1 cellular context compared by ENCODE assay signal in genomic region chr5:1246711-1247431, GRCh38.
TF ChIP-seq lines count a peak whose summit lies in the region.

No MANE protein-coding gene starts in this region.

TF ChIP-seq in K562, 482 proteins besides CTCF, POLR2A, EP300 and RAD21 (continues in another document):
- TF ChIP-seq, protein P1, sequence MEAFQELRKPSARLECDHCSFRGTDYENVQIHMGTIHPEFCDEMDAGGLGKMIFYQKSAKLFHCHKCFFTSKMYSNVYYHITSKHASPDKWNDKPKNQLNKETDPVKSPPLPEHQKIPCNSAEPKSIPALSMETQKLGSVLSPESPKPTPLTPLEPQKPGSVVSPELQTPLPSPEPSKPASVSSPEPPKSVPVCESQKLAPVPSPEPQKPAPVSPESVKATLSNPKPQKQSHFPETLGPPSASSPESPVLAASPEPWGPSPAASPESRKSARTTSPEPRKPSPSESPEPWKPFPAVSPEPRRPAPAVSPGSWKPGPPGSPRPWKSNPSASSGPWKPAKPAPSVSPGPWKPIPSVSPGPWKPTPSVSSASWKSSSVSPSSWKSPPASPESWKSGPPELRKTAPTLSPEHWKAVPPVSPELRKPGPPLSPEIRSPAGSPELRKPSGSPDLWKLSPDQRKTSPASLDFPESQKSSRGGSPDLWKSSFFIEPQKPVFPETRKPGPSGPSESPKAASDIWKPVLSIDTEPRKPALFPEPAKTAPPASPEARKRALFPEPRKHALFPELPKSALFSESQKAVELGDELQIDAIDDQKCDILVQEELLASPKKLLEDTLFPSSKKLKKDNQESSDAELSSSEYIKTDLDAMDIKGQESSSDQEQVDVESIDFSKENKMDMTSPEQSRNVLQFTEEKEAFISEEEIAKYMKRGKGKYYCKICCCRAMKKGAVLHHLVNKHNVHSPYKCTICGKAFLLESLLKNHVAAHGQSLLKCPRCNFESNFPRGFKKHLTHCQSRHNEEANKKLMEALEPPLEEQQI (IDR thresholded peaks at IDR 0.05), result no peak; the same call in 1 of the 2 replicates
- TF ChIP-seq GTF2A2 (tag; IDR thresholded peaks at IDR 0.05) (no peak), RUNX1 (IDR thresholded peaks at IDR 0.05; ENCODE audit: low read depth) (no peak), FIP1L1 (IDR thresholded peaks at IDR 0.05; ENCODE audit: low read depth, low read length, poor library complexity, severe bottlenecking) (peak; percentile 16), NFIC (IDR thresholded peaks at IDR 0.05) (peak; percentile 75), OTX1 (CRISPR knock-in tag; IDR thresholded peaks at IDR 0.05) (no peak), MYNN (IDR thresholded peaks at IDR 0.05) (no peak), MYNN (CRISPR knock-in tag; IDR thresholded peaks at IDR 0.05) (0 out of 2 replicates have a peak, but pooled peaks have one; percentile 23), CXXC5 (CRISPR knock-in tag; IDR thresholded peaks at IDR 0.05) (peak; percentile 33; the same call in 1 of the 2 replicates), NR2C2 (CRISPR knock-in tag; IDR thresholded peaks at IDR 0.05) (no peak), NR2C2 (tag; IDR thresholded peaks at IDR 0.05) (no peak), SMAD2 (IDR thresholded peaks at IDR 0.05; ENCODE audit: low read depth, low read length) (no peak), ZNF263 (CRISPR knock-in tag; IDR thresholded peaks at IDR 0.05; ENCODE audit: borderline replicate concordance) (peak; percentile 59; the same call in 1 of the 2 replicates), GTF2E2 (tag; IDR thresholded peaks at IDR 0.05) (no peak), HNRNPLL (IDR thresholded peaks at IDR 0.05; ENCODE audit: low read depth, low read length, poor library complexity, severe bottlenecking) (no peak), CREB3 (tag; conservative IDR thresholded peaks at IDR 0.05; ENCODE audit: low read depth) (0 out of 2 replicates have a peak, but pooled peaks have one; percentile 30), RBM15 (IDR thresholded peaks at IDR 0.05; ENCODE audit: insufficient read depth, low read length) (no peak), POLR2G (IDR thresholded peaks at IDR 0.05; ENCODE audit: low read depth, low read length) (no peak), ZMIZ1 (IDR thresholded peaks at IDR 0.05; ENCODE audit: low read depth in 2 of 2, low read length in 2 of 2) (no peak), ZNF398 (CRISPR knock-in tag; IDR thresholded peaks at IDR 0.05) (no peak), MAZ (CRISPR knock-in tag; conservative IDR thresholded peaks at IDR 0.05 in 1 of 2, IDR thresholded peaks at IDR 0.05 in 1 of 2) (peak in 1 of 2 experiments; percentile 67; a peak in 2 of 4 replicates), MYBL2 (IDR thresholded peaks at IDR 0.05; ENCODE audit: low read depth) (no peak), MYBL2 (CRISPR knock-in tag; IDR thresholded peaks at IDR 0.05; ENCODE audit: borderline replicate concordance) (no peak)
- TF ChIP-seq, protein P2, sequence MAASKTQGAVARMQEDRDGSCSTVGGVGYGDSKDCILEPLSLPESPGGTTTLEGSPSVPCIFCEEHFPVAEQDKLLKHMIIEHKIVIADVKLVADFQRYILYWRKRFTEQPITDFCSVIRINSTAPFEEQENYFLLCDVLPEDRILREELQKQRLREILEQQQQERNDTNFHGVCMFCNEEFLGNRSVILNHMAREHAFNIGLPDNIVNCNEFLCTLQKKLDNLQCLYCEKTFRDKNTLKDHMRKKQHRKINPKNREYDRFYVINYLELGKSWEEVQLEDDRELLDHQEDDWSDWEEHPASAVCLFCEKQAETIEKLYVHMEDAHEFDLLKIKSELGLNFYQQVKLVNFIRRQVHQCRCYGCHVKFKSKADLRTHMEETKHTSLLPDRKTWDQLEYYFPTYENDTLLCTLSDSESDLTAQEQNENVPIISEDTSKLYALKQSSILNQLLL (CRISPR knock-in tag; IDR thresholded peaks at IDR 0.05; ENCODE audit: borderline replicate concordance), result no peak
- TF ChIP-seq, protein P3, sequence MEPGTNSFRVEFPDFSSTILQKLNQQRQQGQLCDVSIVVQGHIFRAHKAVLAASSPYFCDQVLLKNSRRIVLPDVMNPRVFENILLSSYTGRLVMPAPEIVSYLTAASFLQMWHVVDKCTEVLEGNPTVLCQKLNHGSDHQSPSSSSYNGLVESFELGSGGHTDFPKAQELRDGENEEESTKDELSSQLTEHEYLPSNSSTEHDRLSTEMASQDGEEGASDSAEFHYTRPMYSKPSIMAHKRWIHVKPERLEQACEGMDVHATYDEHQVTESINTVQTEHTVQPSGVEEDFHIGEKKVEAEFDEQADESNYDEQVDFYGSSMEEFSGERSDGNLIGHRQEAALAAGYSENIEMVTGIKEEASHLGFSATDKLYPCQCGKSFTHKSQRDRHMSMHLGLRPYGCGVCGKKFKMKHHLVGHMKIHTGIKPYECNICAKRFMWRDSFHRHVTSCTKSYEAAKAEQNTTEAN (CRISPR knock-in tag; IDR thresholded peaks at IDR 0.05), result no peak
- TF ChIP-seq, protein P4, sequence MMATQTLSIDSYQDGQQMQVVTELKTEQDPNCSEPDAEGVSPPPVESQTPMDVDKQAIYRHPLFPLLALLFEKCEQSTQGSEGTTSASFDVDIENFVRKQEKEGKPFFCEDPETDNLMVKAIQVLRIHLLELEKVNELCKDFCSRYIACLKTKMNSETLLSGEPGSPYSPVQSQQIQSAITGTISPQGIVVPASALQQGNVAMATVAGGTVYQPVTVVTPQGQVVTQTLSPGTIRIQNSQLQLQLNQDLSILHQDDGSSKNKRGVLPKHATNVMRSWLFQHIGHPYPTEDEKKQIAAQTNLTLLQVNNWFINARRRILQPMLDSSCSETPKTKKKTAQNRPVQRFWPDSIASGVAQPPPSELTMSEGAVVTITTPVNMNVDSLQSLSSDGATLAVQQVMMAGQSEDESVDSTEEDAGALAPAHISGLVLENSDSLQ (IDR thresholded peaks at IDR 0.05), result no peak
- TF ChIP-seq, protein P5, sequence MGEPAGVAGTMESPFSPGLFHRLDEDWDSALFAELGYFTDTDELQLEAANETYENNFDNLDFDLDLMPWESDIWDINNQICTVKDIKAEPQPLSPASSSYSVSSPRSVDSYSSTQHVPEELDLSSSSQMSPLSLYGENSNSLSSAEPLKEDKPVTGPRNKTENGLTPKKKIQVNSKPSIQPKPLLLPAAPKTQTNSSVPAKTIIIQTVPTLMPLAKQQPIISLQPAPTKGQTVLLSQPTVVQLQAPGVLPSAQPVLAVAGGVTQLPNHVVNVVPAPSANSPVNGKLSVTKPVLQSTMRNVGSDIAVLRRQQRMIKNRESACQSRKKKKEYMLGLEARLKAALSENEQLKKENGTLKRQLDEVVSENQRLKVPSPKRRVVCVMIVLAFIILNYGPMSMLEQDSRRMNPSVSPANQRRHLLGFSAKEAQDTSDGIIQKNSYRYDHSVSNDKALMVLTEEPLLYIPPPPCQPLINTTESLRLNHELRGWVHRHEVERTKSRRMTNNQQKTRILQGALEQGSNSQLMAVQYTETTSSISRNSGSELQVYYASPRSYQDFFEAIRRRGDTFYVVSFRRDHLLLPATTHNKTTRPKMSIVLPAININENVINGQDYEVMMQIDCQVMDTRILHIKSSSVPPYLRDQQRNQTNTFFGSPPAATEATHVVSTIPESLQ (CRISPR knock-in tag; IDR thresholded peaks at IDR 0.05), result no peak
- TF ChIP-seq, protein P6, sequence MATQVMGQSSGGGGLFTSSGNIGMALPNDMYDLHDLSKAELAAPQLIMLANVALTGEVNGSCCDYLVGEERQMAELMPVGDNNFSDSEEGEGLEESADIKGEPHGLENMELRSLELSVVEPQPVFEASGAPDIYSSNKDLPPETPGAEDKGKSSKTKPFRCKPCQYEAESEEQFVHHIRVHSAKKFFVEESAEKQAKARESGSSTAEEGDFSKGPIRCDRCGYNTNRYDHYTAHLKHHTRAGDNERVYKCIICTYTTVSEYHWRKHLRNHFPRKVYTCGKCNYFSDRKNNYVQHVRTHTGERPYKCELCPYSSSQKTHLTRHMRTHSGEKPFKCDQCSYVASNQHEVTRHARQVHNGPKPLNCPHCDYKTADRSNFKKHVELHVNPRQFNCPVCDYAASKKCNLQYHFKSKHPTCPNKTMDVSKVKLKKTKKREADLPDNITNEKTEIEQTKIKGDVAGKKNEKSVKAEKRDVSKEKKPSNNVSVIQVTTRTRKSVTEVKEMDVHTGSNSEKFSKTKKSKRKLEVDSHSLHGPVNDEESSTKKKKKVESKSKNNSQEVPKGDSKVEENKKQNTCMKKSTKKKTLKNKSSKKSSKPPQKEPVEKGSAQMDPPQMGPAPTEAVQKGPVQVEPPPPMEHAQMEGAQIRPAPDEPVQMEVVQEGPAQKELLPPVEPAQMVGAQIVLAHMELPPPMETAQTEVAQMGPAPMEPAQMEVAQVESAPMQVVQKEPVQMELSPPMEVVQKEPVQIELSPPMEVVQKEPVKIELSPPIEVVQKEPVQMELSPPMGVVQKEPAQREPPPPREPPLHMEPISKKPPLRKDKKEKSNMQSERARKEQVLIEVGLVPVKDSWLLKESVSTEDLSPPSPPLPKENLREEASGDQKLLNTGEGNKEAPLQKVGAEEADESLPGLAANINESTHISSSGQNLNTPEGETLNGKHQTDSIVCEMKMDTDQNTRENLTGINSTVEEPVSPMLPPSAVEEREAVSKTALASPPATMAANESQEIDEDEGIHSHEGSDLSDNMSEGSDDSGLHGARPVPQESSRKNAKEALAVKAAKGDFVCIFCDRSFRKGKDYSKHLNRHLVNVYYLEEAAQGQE (CRISPR knock-in tag; IDR thresholded peaks at IDR 0.05; ENCODE audit: low read depth), result peak; percentile 98
- TF ChIP-seq, protein P7, sequence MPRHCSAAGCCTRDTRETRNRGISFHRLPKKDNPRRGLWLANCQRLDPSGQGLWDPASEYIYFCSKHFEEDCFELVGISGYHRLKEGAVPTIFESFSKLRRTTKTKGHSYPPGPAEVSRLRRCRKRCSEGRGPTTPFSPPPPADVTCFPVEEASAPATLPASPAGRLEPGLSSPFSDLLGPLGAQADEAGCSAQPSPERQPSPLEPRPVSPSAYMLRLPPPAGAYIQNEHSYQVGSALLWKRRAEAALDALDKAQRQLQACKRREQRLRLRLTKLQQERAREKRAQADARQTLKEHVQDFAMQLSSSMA (CRISPR knock-in tag; IDR thresholded peaks at IDR 0.05), result no peak
- TF ChIP-seq, protein P8, sequence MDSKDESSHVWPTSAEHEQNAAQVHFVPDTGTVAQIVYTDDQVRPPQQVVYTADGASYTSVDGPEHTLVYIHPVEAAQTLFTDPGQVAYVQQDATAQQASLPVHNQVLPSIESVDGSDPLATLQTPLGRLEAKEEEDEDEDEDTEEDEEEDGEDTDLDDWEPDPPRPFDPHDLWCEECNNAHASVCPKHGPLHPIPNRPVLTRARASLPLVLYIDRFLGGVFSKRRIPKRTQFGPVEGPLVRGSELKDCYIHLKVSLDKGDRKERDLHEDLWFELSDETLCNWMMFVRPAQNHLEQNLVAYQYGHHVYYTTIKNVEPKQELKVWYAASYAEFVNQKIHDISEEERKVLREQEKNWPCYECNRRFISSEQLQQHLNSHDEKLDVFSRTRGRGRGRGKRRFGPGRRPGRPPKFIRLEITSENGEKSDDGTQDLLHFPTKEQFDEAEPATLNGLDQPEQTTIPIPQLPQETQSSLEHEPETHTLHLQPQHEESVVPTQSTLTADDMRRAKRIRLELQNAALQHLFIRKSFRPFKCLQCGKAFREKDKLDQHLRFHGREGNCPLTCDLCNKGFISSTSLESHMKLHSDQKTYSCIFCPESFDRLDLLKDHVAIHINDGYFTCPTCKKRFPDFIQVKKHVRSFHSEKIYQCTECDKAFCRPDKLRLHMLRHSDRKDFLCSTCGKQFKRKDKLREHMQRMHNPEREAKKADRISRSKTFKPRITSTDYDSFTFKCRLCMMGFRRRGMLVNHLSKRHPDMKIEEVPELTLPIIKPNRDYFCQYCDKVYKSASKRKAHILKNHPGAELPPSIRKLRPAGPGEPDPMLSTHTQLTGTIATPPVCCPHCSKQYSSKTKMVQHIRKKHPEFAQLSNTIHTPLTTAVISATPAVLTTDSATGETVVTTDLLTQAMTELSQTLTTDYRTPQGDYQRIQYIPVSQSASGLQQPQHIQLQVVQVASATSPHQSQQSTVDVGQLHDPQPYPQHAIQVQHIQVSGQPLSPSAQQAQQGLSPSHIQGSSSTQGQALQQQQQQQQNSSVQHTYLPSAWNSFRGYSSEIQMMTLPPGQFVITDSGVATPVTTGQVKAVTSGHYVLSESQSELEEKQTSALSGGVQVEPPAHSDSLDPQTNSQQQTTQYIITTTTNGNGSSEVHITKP (IDR thresholded peaks at IDR 0.05; ENCODE audit: partially characterized antibody), result no peak
